ENCODE assay signal across 12 cellular contexts in the genomic region with DNA sequence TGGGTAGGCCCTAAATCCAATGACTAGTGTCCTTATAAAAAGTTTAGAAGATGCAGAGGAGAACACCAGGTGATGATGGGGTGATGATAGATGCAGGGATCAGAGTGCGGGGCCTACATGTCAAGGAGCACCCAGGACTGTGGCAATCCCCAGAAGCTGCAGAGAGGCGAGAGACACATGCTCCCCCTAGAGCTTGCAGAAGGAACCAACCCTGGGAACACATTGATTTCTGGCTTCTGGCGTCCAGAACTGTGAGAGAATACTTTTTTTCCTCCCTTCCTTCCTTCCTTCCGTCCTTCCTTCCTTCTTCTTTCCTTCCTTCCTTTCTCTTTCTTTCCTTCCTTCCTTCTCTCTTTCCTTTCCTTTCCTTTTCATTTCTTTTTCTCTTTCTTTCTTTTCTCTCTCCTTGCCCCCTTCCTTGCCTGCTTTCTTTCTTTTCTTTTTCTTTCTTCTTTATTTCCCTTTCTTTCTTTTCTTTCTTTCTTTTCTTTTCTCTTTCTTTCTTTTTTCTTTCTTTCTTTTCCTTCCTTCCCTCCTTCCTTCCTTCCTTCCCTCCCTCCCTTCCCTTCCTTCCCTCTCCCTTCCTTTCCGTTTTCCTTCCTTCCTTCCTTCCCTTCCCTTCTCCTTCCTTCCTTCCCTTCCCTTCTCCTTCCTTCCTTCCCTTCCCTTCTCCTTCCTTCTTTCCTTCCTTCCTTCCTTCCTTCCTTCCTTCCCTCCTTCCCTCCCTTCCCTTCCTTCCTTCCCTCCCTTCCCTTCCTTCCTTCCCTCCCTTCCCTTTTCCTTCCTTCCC.
A peak's percentile ranks its signal among the peaks of the same experiment; 100 is the strongest.
DNase-seq lines count a peak whose midpoint lies in the region; ATAC-seq and TF ChIP-seq lines count a peak whose summit lies in the region.
"Had no signal": no experiment of that assay in that cellular context is flagged by ENCODE, and none has a peak within 500 bp of the region (broad histone marks: within the 10 kb centered on the region; RNA-seq: fewer than 3 reads in every experiment).

No MANE protein-coding gene starts in this region.

- CTCF ChIA-PET in activated CD4-positive, alpha-beta T cell treated with anti-CD3 and anti-CD28 coated beads, Interleukin-2, amount 10 ng/mL, durations not matched to agents 7 days and 5 days (lab: Charles Lee): no interaction called here

- in situ Hi-C loops in transverse colon (cut with MboI; ENCODE audit: low pct_ligation_motif_present in 1 of 4, low pct_unique_long_range_greater_than_20kb in 1 of 4, low sequenced_read_pairs in 3 of 4): no loop called here

- H4K20me1 ChIP-seq in fibroblast of lung (ENCODE audit: control insufficient read depth, extremely low read depth, insufficient read depth, low read length): no peaks in the 10 kb centered on the region

- H3K36me3 ChIP-seq in fibroblast of lung (ENCODE audit: control insufficient read depth, insufficient read depth, low read length) (no peaks in the 10 kb centered on the region), transverse colon (no peaks in the 10 kb centered on the region)
- H3K36me3 ChIP-seq: HAP-1 had no signal

- H3K9me3 ChIP-seq in fibroblast of lung (ENCODE audit: control insufficient read depth, insufficient read depth, low read depth, low read length): no peaks in the 10 kb centered on the region
- H3K9me3 ChIP-seq in transverse colon: no peaks in the 10 kb centered on the region
- H3K9me3 ChIP-seq: HAP-1 had no signal

- H3K9me3 Mint-ChIP-seq in activated CD4-positive, alpha-beta T cell treated with anti-CD3 and anti-CD28 coated beads, Interleukin-2, amount 10 ng/mL, durations not matched to agents 7 days and 5 days: no peaks in the 10 kb centered on the region
- peaks cover 4 to 5% of the 10 kb centered on the region in 2 donors for H3K9me3 Mint-ChIP-seq in stimulated activated naive B cell treated with anti-CD40 and anti-IgM and Interleukin-4, amounts not matched to agents 10 μg/mL and 1 μg/mL and 100 μg/mL, for 72 hours
- H3K9me3 Mint-ChIP-seq: activated CD4-positive, alpha-beta memory T cell treated with anti-CD3 and anti-CD28 coated beads, Interleukin-2, amount 10 ng/mL, durations not matched to agents 7 days and 5 days; dendritic cell treated with granulocyte-macrophage colony-stimulating factor and Interleukin-4, amounts not matched to agents 40 ng/mL and 50 ng/mL, for 4 days had no signal

- no peak overlapping the region for H2AFZ ChIP-seq in fibroblast of lung (ENCODE audit: low read length)

- H3K27ac ChIP-seq in fibroblast of lung (ENCODE audit: insufficient read depth, low read length) (no peak overlapping the region), transverse colon (no peak overlapping the region)

- no peak overlapping the region for H3K27ac Mint-ChIP-seq in activated CD4-positive, alpha-beta T cell treated with anti-CD3 and anti-CD28 coated beads, Interleukin-2, amount 10 ng/mL, durations not matched to agents 7 days and 5 days
- peak overlapping the region; percentile 51 for H3K27ac Mint-ChIP-seq in stimulated activated naive B cell treated with anti-CD40 and anti-IgM and Interleukin-4, amounts not matched to agents 10 μg/mL and 1 μg/mL and 100 μg/mL, for 72 hours
- H3K27ac Mint-ChIP-seq: activated CD4-positive, alpha-beta memory T cell treated with anti-CD3 and anti-CD28 coated beads, Interleukin-2, amount 10 ng/mL, durations not matched to agents 7 days and 5 days; dendritic cell treated with granulocyte-macrophage colony-stimulating factor and Interleukin-4, amounts not matched to agents 40 ng/mL and 50 ng/mL, for 4 days had no signal

- H3K4me1 ChIP-seq in fibroblast of lung (ENCODE audit: control insufficient read depth, extremely low read depth, insufficient read depth, low read length) (no peaks in the 10 kb centered on the region), transverse colon (no peaks in the 10 kb centered on the region)
- H3K4me1 ChIP-seq: HAP-1 had no signal

- peak in 1 of 2 donors; percentile 36 for ATAC-seq in stimulated activated naive B cell treated with anti-CD40 and anti-IgM and Interleukin-4, amounts not matched to agents 10 μg/mL and 1 μg/mL and 100 μg/mL, for 72 hours (replicated peaks)

- H3K36me3 Mint-ChIP-seq in activated CD4-positive, alpha-beta T cell treated with anti-CD3 and anti-CD28 coated beads, Interleukin-2, amount 10 ng/mL, durations not matched to agents 7 days and 5 days (ENCODE audit: low read depth): no peaks in the 10 kb centered on the region
- no peaks in the 10 kb centered on the region for H3K36me3 Mint-ChIP-seq in stimulated activated naive B cell treated with anti-CD40 and anti-IgM and Interleukin-4, amounts not matched to agents 10 μg/mL and 1 μg/mL and 100 μg/mL, for 72 hours

- H3K4me1 Mint-ChIP-seq in activated CD4-positive, alpha-beta T cell treated with anti-CD3 and anti-CD28 coated beads, Interleukin-2, amount 10 ng/mL, durations not matched to agents 7 days and 5 days: no peaks in the 10 kb centered on the region
- peaks cover 0 to 1% of the 10 kb centered on the region in 2 donors for H3K4me1 Mint-ChIP-seq in stimulated activated naive B cell treated with anti-CD40 and anti-IgM and Interleukin-4, amounts not matched to agents 10 μg/mL and 1 μg/mL and 100 μg/mL, for 72 hours
- H3K4me1 Mint-ChIP-seq: activated CD4-positive, alpha-beta memory T cell treated with anti-CD3 and anti-CD28 coated beads, Interleukin-2, amount 10 ng/mL, durations not matched to agents 7 days and 5 days had no signal

- H3K9ac ChIP-seq in fibroblast of lung (ENCODE audit: insufficient read depth, low read length): no peak overlapping the region

- no peaks in the 10 kb centered on the region for H3K27me3 Mint-ChIP-seq in activated CD4-positive, alpha-beta T cell treated with anti-CD3 and anti-CD28 coated beads, Interleukin-2, amount 10 ng/mL, durations not matched to agents 7 days and 5 days
- peaks cover 16 to 20% of the 10 kb centered on the region in 2 donors for H3K27me3 Mint-ChIP-seq in stimulated activated naive B cell treated with anti-CD40 and anti-IgM and Interleukin-4, amounts not matched to agents 10 μg/mL and 1 μg/mL and 100 μg/mL, for 72 hours
- H3K27me3 Mint-ChIP-seq: activated CD4-positive, alpha-beta memory T cell treated with anti-CD3 and anti-CD28 coated beads, Interleukin-2, amount 10 ng/mL, durations not matched to agents 7 days and 5 days had no signal

- no peak for TF ChIP-seq EP300 in transverse colon (IDR thresholded peaks at IDR 0.05; ENCODE audit: low read depth)

- H3K4me2 ChIP-seq in fibroblast of lung (ENCODE audit: extremely low read depth, insufficient read depth, low read length): no peak overlapping the region

- no peak overlapping the region for H3K4me3 Mint-ChIP-seq in activated CD4-positive, alpha-beta T cell treated with anti-CD3 and anti-CD28 coated beads, Interleukin-2, amount 10 ng/mL, durations not matched to agents 7 days and 5 days
- no peak overlapping the region for H3K4me3 Mint-ChIP-seq in stimulated activated naive B cell treated with anti-CD40 and anti-IgM and Interleukin-4, amounts not matched to agents 10 μg/mL and 1 μg/mL and 100 μg/mL, for 72 hours
- H3K4me3 Mint-ChIP-seq: activated CD4-positive, alpha-beta memory T cell treated with anti-CD3 and anti-CD28 coated beads, Interleukin-2, amount 10 ng/mL, durations not matched to agents 7 days and 5 days; dendritic cell treated with granulocyte-macrophage colony-stimulating factor and Interleukin-4, amounts not matched to agents 40 ng/mL and 50 ng/mL, for 4 days had no signal

- TF ChIP-seq CTCF in fibroblast of lung (conservative IDR thresholded peaks at IDR 0.05 in 1 of 2, IDR thresholded peaks at IDR 0.05 in 1 of 2; ENCODE audit: low read depth in 1 of 2, low read length in 2 of 2) (peak; percentile 14 to 22), transverse colon (IDR thresholded peaks at IDR 0.05) (peak in 2 of 5 experiments; percentile 12 to 14)

- H3K27me3 ChIP-seq in fibroblast of lung (ENCODE audit: control insufficient read depth, insufficient read depth, low read length): no peaks in the 10 kb centered on the region
- no peaks in the 10 kb centered on the region for H3K27me3 ChIP-seq in transverse colon

- TF ChIP-seq POLR2A in transverse colon (IDR thresholded peaks at IDR 0.05): no peak

- H3K4me3 ChIP-seq in fibroblast of lung (replicated peaks in 1 of 4; ENCODE audit: control extremely low read depth in 1 of 4, insufficient read depth in 1 of 4, low read depth in 3 of 4, low read length in 4 of 4) (no peak overlapping the region), transverse colon (no peak overlapping the region)
- H3K4me3 ChIP-seq: HAP-1 had no signal

- POLR2A ChIA-PET in activated CD4-positive, alpha-beta T cell treated with anti-CD3 and anti-CD28 coated beads, Interleukin-2, amount 10 ng/mL, durations not matched to agents 7 days and 5 days (lab: Charles Lee): no interaction called here

- peak; percentile 9 for DNase-seq in activated CD4-positive, alpha-beta T cell treated with anti-CD3 and anti-CD28 coated beads, Interleukin-2, amount 10 ng/mL, durations not matched to agents 7 days and 5 days
- DNase-seq in activated CD4-positive, alpha-beta T cell treated with anti-CD3 and anti-CD28 coated beads, Interleukin-2, amount 50 U/mL, for 4 hours: no peak
- DNase-seq in NCI-H1930 (lab: John Stamatoyannopoulos, UW) (peak; percentile 11 to 13), fibroblast of lung (ENCODE audit: low read depth in 2 of 2) (no peak), NCI-H187 treated with DMSO at 0.1 percent for 48 hours (lab: John Stamatoyannopoulos, UW) (no peak), transverse colon (no peak), mesenteric fat pad (ENCODE audit: low spot score) (no peak)
- no peak for DNase-seq in stimulated activated naive B cell treated with anti-CD40 and anti-IgM and Interleukin-4, amounts not matched to agents 10 μg/mL and 1 μg/mL and 100 μg/mL, for 72 hours
- DNase-seq: activated CD4-positive, alpha-beta memory T cell treated with anti-CD3 and anti-CD28 coated beads, Interleukin-2, amount 10 ng/mL, durations not matched to agents 7 days and 5 days; NCI-H187 had no signal

- H3K79me2 ChIP-seq in fibroblast of lung (ENCODE audit: control insufficient read depth, insufficient read depth, low read length): no peaks in the 10 kb centered on the region

- WGBS in transverse colon (ENCODE audit: low coverage in 1 of 2), 2 donors: 34 to 50% methylated on average over 5 of the region's 5 CpGs

- intact Hi-C loops in transverse colon (cut with DNase I; ENCODE audit: low total_unique reads): no loop called here

Comparison
In these comparisons a context has a peak if more than half of its experiments do, and no peak if none do; other contexts are left out.
1. DNase-seq: peak in activated CD4-positive, alpha-beta T cell treated with anti-CD3 and anti-CD28 coated beads, Interleukin-2, amount 10 ng/mL, durations not matched to agents 7 days and 5 days (single experiment) and NCI-H1930 (2 of 2); none in activated CD4-positive, alpha-beta T cell treated with anti-CD3 and anti-CD28 coated beads, Interleukin-2, amount 50 U/mL, for 4 hours (0 of 2), fibroblast of lung (0 of 2), stimulated activated naive B cell treated with anti-CD40 and anti-IgM and Interleukin-4, amounts not matched to agents 10 μg/mL and 1 μg/mL and 100 μg/mL, for 72 hours (single experiment), NCI-H187 treated with DMSO at 0.1 percent for 48 hours (single experiment), transverse colon (single experiment) and mesenteric fat pad (single experiment).